Comparison of ENCODE assay signal across 8 cellular contexts in the genomic region with DNA sequence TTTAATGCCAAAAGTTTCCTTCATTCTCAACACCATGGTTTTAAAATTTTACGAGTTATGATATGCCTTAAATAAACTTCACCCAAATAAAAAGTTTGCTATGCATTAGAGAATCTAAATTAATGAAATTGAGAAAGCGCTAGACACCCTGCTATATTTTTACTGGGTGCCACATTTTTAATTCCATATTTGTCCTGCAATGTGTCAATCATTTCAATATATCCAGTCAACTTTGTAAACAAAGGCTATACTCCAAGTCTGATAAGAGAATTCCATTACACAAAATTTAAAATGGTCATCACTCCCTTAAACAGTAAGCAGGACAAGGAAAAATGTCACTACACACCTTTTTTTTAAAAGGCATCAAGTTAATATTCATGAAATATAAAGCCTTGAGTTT. TPM values are rescaled to one million over a fixed set of nuclear protein-coding genes. Genes with fewer than 3 reads are reported as not detected.
DNase-seq lines count a peak whose midpoint lies in the region; ATAC-seq, FAIRE-seq and TF ChIP-seq lines count a peak whose summit lies in the region.

No MANE protein-coding gene starts in this region.

- H3K36me3 ChIP-seq in keratinocyte (ENCODE audit: control insufficient read depth in 2 of 2, extremely low read depth in 1 of 2, insufficient read depth in 2 of 2, low read length in 2 of 2) (no peaks in the 10 kb centered on the region), subcutaneous abdominal adipose tissue (ENCODE audit: control insufficient read depth in 5 of 5, insufficient read depth in 5 of 5, low read length in 5 of 5) (no peaks in the 10 kb centered on the region)

- peaks cover 5% of the 10 kb centered on the region for H3K36me3 Mint-ChIP-seq in activated CD4-positive, alpha-beta T cell treated with anti-CD3 and anti-CD28 coated beads for 36 hours (ENCODE audit: low read depth)
- H3K36me3 Mint-ChIP-seq in activated T-helper 2 cell treated with anti-CD3 and anti-CD28 coated beads, Interferon-gamma antibody, Interleukin-2, Interleukin-4, amounts not matched to agents 10 μg/mL and 5 μg/mL and 100 μg/mL, durations not matched to agents 14 hours and 24 hours and 36 hours (ENCODE audit: low read depth), result peaks cover 8% of the 10 kb centered on the region

- H3K4me2 ChIP-seq in keratinocyte (ENCODE audit: control insufficient read depth, extremely low read depth, insufficient read depth, low read depth, low read length), result peak overlapping the region; percentile 60

- peaks cover 83% of the 10 kb centered on the region for H3K79me2 ChIP-seq in keratinocyte (ENCODE audit: control insufficient read depth, insufficient read depth, low read length)

- H3K27ac Mint-ChIP-seq in activated CD4-positive, alpha-beta T cell treated with anti-CD3 and anti-CD28 coated beads for 36 hours, result no peak overlapping the region
- H3K27ac Mint-ChIP-seq in activated T-helper 2 cell treated with anti-CD3 and anti-CD28 coated beads, Interferon-gamma antibody, Interleukin-2, Interleukin-4, amounts not matched to agents 10 μg/mL and 5 μg/mL and 100 μg/mL, durations not matched to agents 14 hours and 24 hours and 36 hours, result no peak overlapping the region

- H3K9ac ChIP-seq in keratinocyte (ENCODE audit: control insufficient read depth, extremely low read depth, insufficient read depth, low read length) (peak overlapping the region; percentile 95), subcutaneous abdominal adipose tissue (ENCODE audit: low read length in 5 of 5) (peak overlapping the region in 4 of 5 donors; percentile 93 to 99 (median 97))

- peak overlapping the region; percentile 95 for H3K4me3 Mint-ChIP-seq in activated CD4-positive, alpha-beta T cell treated with anti-CD3 and anti-CD28 coated beads for 36 hours
- H3K4me3 Mint-ChIP-seq in activated T-helper 2 cell treated with anti-CD3 and anti-CD28 coated beads, Interferon-gamma antibody, Interleukin-2, Interleukin-4, amounts not matched to agents 10 μg/mL and 5 μg/mL and 100 μg/mL, durations not matched to agents 14 hours and 24 hours and 36 hours (ENCODE audit: low read depth), result peak overlapping the region; percentile 92

- dilution Hi-C loops in keratinocyte (cut with MboI; ENCODE audit: extremely low pct_ligation_motif_present, low sequenced_read_pairs), result no loop called here

- H3K9me3 ChIP-seq in keratinocyte (ENCODE audit: control insufficient read depth, low read depth, low read length) (no peaks in the 10 kb centered on the region), subcutaneous abdominal adipose tissue (ENCODE audit: control insufficient read depth in 5 of 5, low read length in 5 of 5) (no peaks in the 10 kb centered on the region)

- peak overlapping the region; percentile 82 to 99 (median 83) for H3K4me3 ChIP-seq in keratinocyte (ENCODE audit: control insufficient read depth in 2 of 3, extremely low read depth in 1 of 3, insufficient read depth in 2 of 3, low read depth in 1 of 3, low read length in 3 of 3)
- peak overlapping the region; percentile 81 to 100 (median 98) for H3K4me3 ChIP-seq in subcutaneous abdominal adipose tissue (ENCODE audit: low read depth in 1 of 5, low read length in 5 of 5)

- peaks cover 11% of the 10 kb centered on the region for H4K20me1 ChIP-seq in keratinocyte (ENCODE audit: control insufficient read depth, extremely low read depth, insufficient read depth, low read length)

- no peaks in the 10 kb centered on the region for H3K9me3 Mint-ChIP-seq in activated CD4-positive, alpha-beta T cell treated with anti-CD3 and anti-CD28 coated beads for 36 hours (ENCODE audit: low read depth)
- no peaks in the 10 kb centered on the region for H3K9me3 Mint-ChIP-seq in activated T-helper 2 cell treated with anti-CD3 and anti-CD28 coated beads, Interferon-gamma antibody, Interleukin-2, Interleukin-4, amounts not matched to agents 10 μg/mL and 5 μg/mL and 100 μg/mL, durations not matched to agents 14 hours and 24 hours and 36 hours

- CTCF ChIA-PET in activated CD4-positive, alpha-beta T cell treated with anti-CD3 and anti-CD28 coated beads for 36 hours (lab: Charles Lee), result no interaction called here

- no peak for ATAC-seq in activated CD4-positive, alpha-beta T cell treated with anti-CD3 and anti-CD28 coated beads for 36 hours
- ATAC-seq in GM21528 (IDR thresholded peaks at IDR 0.05; ENCODE audit: low FRiP score, unreplicated experiment), result no peak

- no peak for FAIRE-seq in keratinocyte (lab: Jason Lieb, UNC)
- FAIRE-seq in RCC 7860 (lab: Jason Lieb, UNC), result no peak

- POLR2A ChIA-PET in activated CD4-positive, alpha-beta T cell treated with anti-CD3 and anti-CD28 coated beads for 36 hours (lab: Charles Lee), result no interaction called here

- H3K4me1 ChIP-seq in keratinocyte (ENCODE audit: control insufficient read depth, extremely low read depth, insufficient read depth, low read length) (peaks cover 20% of the 10 kb centered on the region), subcutaneous abdominal adipose tissue (ENCODE audit: control insufficient read depth in 5 of 5, insufficient read depth in 5 of 5, low read length in 5 of 5) (peaks cover 0 to 49% (median 34%) of the 10 kb centered on the region in 5 donors)

- no peak for DNase-seq in activated CD4-positive, alpha-beta T cell treated with anti-CD3 and anti-CD28 coated beads for 36 hours
- no peak for DNase-seq in activated CD4-positive, alpha-beta T cell treated with anti-CD3 and anti-CD28 coated beads for 48 hours
- DNase-seq in activated T-helper 2 cell treated with anti-CD3 and anti-CD28 coated beads, Interferon-gamma antibody, Interleukin-2, Interleukin-4, amounts not matched to agents 10 μg/mL and 5 μg/mL and 100 μg/mL, durations not matched to agents 14 hours and 24 hours and 36 hours (ENCODE audit: low spot score), result no peak
- no peak for DNase-seq in keratinocyte (ENCODE audit: low read depth, low spot score)
- DNase-seq in RCC 7860 (ENCODE audit: low spot score), result no peak
- no peak for DNase-seq in NCI-H69 (lab: John Stamatoyannopoulos, UW)

- no peak for TF ChIP-seq CTCF in keratinocyte (optimal IDR thresholded peaks at IDR 0.05 in 1 of 3, IDR thresholded peaks at IDR 0.05 in 1 of 3, conservative IDR thresholded peaks at IDR 0.05 in 1 of 3; ENCODE audit: extremely low read depth in 1 of 3, insufficient read depth in 2 of 3, low read length in 3 of 3)

- H3K4me1 Mint-ChIP-seq in activated CD4-positive, alpha-beta T cell treated with anti-CD3 and anti-CD28 coated beads for 36 hours, result peaks cover 50% of the 10 kb centered on the region
- peaks cover 45% of the 10 kb centered on the region for H3K4me1 Mint-ChIP-seq in activated T-helper 2 cell treated with anti-CD3 and anti-CD28 coated beads, Interferon-gamma antibody, Interleukin-2, Interleukin-4, amounts not matched to agents 10 μg/mL and 5 μg/mL and 100 μg/mL, durations not matched to agents 14 hours and 24 hours and 36 hours (ENCODE audit: low read depth)

- H3K27ac ChIP-seq in keratinocyte (ENCODE audit: control insufficient read depth, insufficient read depth, low read length) (peak overlapping the region; percentile 6), subcutaneous abdominal adipose tissue (ENCODE audit: low read depth, low read length) (peak overlapping the region; percentile 94)

- H3K9me1 ChIP-seq in keratinocyte (ENCODE audit: control insufficient read depth, extremely low read depth, insufficient read depth, low read length), result peaks cover 2% of the 10 kb centered on the region

- intact Hi-C loops in activated CD4-positive, alpha-beta T cell treated with anti-CD3 and anti-CD28 coated beads for 36 hours (cut with DNase I, micrococcal nuclease), result loop anchor here in 1 of 2 experiments (5.0 kb wide), 1 partner anchor 241 kb away; a partner anchor contains a TSS
- intact Hi-C loops in activated T-helper 2 cell treated with anti-CD3 and anti-CD28 coated beads, Interferon-gamma antibody, Interleukin-2, Interleukin-4, amounts not matched to agents 10 μg/mL and 5 μg/mL and 100 μg/mL, durations not matched to agents 14 hours and 24 hours and 36 hours (cut with micrococcal nuclease), result loop anchor here (10.0 kb wide), 1 partner anchor 238 kb away; a partner anchor contains a TSS

- H2AFZ ChIP-seq in keratinocyte (ENCODE audit: control insufficient read depth, low read length), result no peak overlapping the region

- H3K27me3 Mint-ChIP-seq in activated CD4-positive, alpha-beta T cell treated with anti-CD3 and anti-CD28 coated beads for 36 hours, result no peaks in the 10 kb centered on the region
- no peaks in the 10 kb centered on the region for H3K27me3 Mint-ChIP-seq in activated T-helper 2 cell treated with anti-CD3 and anti-CD28 coated beads, Interferon-gamma antibody, Interleukin-2, Interleukin-4, amounts not matched to agents 10 μg/mL and 5 μg/mL and 100 μg/mL, durations not matched to agents 14 hours and 24 hours and 36 hours (ENCODE audit: low read depth)

- H3K27me3 ChIP-seq in keratinocyte (ENCODE audit: control insufficient read depth, extremely low read depth, insufficient read depth, low read length) (no peaks in the 10 kb centered on the region), subcutaneous abdominal adipose tissue (ENCODE audit: control insufficient read depth in 5 of 5, insufficient read depth in 4 of 5, low read length in 5 of 5) (no peaks in the 10 kb centered on the region)

RNA-seq across cellular contexts. Expression of a gene that starts 1.9 kb away (rescaled TPM):
- total RNA-seq in activated CD4-positive, alpha-beta T cell treated with anti-CD3 and anti-CD28 coated beads for 36 hours, result 100 to 1,000 TPM in 1 of 2 experiments, 10 to 100 TPM in 1; 72.2 to 134 TPM
- 82.4 and 89.8 TPM in 2 replicates for total RNA-seq in activated T-helper 2 cell treated with anti-CD3 and anti-CD28 coated beads, Interferon-gamma antibody, Interleukin-2, Interleukin-4, amounts not matched to agents 10 μg/mL and 5 μg/mL and 100 μg/mL, durations not matched to agents 14 hours and 24 hours and 36 hours
- polyA plus RNA-seq in keratinocyte, result 23.8 to 45.2 TPM (median 42.4 TPM) in 3 replicates
- 276 TPM for polyA plus RNA-seq in keratinocyte (2011; ENCODE audit: low read depth)
- polyA plus RNA-seq in keratinocyte (2011; cell fraction: cytosol; rRNA removed), result 17.5 and 26.7 TPM in 2 replicates
- polyA plus RNA-seq in keratinocyte (2011; cell fraction: nucleus; rRNA removed), result 39.5 and 59.5 TPM in 2 replicates
- 37.1 and 43.5 TPM in 2 replicates for polyA plus RNA-seq in keratinocyte (2012; ENCODE audit: low replicate concordance)
- polyA minus RNA-seq in keratinocyte, result 24.4 to 74.1 TPM (median 37.9 TPM) in 3 replicates
- polyA minus RNA-seq in keratinocyte (2011; cell fraction: cytosol; rRNA and poly(A)+ RNA removed), result 35.7 TPM
- polyA minus RNA-seq in keratinocyte (2011; cell fraction: nucleus; rRNA and poly(A)+ RNA removed), result 64.7 and 149 TPM in 2 replicates
